27 cellular contexts compared by ENCODE assay signal in the genomic region with DNA sequence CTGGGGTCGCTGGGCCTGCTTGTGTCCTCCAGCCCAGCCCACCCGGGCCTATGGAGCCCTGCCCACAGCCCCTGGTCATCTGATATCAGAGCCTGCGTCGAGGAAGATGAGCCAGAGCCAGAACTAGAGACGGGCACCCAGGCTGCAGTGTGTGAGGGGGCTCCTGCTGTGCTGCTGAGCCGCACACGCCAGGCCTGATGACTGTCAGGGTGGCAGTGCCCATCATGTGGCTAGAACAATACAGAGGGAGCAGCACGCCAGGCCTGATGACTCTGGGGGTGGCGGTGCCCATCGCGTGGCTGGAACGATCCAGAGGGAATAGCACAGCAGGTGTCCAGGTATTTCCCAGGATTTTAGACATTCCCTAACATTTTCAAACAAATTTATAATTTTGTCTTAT. TPM values are rescaled to one million over a fixed set of nuclear protein-coding genes. Genes with fewer than 3 reads are reported as not detected.
DNase-seq lines count a peak whose midpoint lies in the region; ATAC-seq, FAIRE-seq and TF ChIP-seq lines count a peak whose summit lies in the region.
"Had no signal": no experiment of that assay in that cellular context is flagged by ENCODE, and none has a peak within 500 bp of the region (broad histone marks: within the 10 kb centered on the region; RNA-seq: fewer than 3 reads in every experiment).

No MANE protein-coding gene starts in this region.

- intact Hi-C loops in Right ventricle myocardium superior (cut with DNase I): no loop called here

- H2AFZ ChIP-seq in osteoblast (ENCODE audit: low read length): no peak overlapping the region
- H2AFZ ChIP-seq: GM23338 had no signal

- H3K9me3 ChIP-seq in right atrium auricular region (no peaks in the 10 kb centered on the region), osteoblast (ENCODE audit: low read depth, low read length) (no peaks in the 10 kb centered on the region)
- H3K9me3 ChIP-seq: A549; BE2C; BLaER1 treated with 17β-estradiol and CSF1 and Interleukin-3, amounts not matched to agents 10 nM and 100 nM; HAP-1 had no signal

- H3K27me3 Mint-ChIP-seq in endothelial cell (ENCODE audit: unreplicated experiment): peaks cover 6% of the 10 kb centered on the region

- H3K79me2 ChIP-seq in osteoblast (ENCODE audit: insufficient read depth, low read length): no peaks in the 10 kb centered on the region

- H3K4me1 ChIP-seq in right atrium auricular region (no peaks in the 10 kb centered on the region), osteoblast (ENCODE audit: insufficient read depth, low read length) (no peaks in the 10 kb centered on the region)
- H3K4me1 ChIP-seq: A549, BE2C, HAP-1 had no signal

- H3K4me3 ChIP-seq in right atrium auricular region (no peak overlapping the region), osteoblast (ENCODE audit: insufficient read depth, low read length) (no peak overlapping the region)
- H3K4me3 ChIP-seq: A549; BLaER1 treated with 17β-estradiol and CSF1 and Interleukin-3, amounts not matched to agents 10 nM and 100 nM; GM12878; GM23338; HAP-1 had no signal

- TF ChIP-seq CTCF in right atrium auricular region (IDR thresholded peaks at IDR 0.05): no peak
- no peak for TF ChIP-seq CTCF in endothelial cell (IDR thresholded peaks at IDR 0.05; ENCODE audit: unreplicated experiment)
- TF ChIP-seq CTCF in osteoblast (IDR thresholded peaks at IDR 0.05; ENCODE audit: extremely low read depth, low read depth, low read length): no peak

- H3K27ac Mint-ChIP-seq in endothelial cell (ENCODE audit: unreplicated experiment): no peak overlapping the region
- H3K27ac Mint-ChIP-seq: CD14-positive monocyte; CD4-positive, alpha-beta T cell; CD8-positive, alpha-beta memory T cell; GM23338; HFFc6 had no signal

- H3K36me3 Mint-ChIP-seq in endothelial cell (ENCODE audit: low read depth, unreplicated experiment): peaks cover 4% of the 10 kb centered on the region
- H3K36me3 Mint-ChIP-seq: CD14-positive monocyte; CD8-positive, alpha-beta memory T cell had no signal

- H3K4me3 Mint-ChIP-seq in endothelial cell (ENCODE audit: unreplicated experiment): peak overlapping the region; percentile 12
- H3K4me3 Mint-ChIP-seq: CD4-positive, alpha-beta T cell; CD8-positive, alpha-beta memory T cell; GM23338; HFFc6 had no signal

- H3K9me3 Mint-ChIP-seq in endothelial cell (ENCODE audit: unreplicated experiment): no peaks in the 10 kb centered on the region
- H3K9me3 Mint-ChIP-seq: CD14-positive monocyte; CD4-positive, alpha-beta T cell; CD8-positive, alpha-beta memory T cell; GM23338; HFFc6 had no signal

- H3K27ac ChIP-seq in right atrium auricular region (no peak overlapping the region), osteoblast (ENCODE audit: low read depth, low read length) (no peak overlapping the region)
- H3K27ac ChIP-seq: A549; BLaER1 treated with 17β-estradiol and CSF1 and Interleukin-3, amounts not matched to agents 10 nM and 100 nM had no signal

- H3K27me3 ChIP-seq in right atrium auricular region: no peaks in the 10 kb centered on the region
- H3K27me3 ChIP-seq in osteoblast (ENCODE audit: insufficient read depth, low read length): peaks cover 35% of the 10 kb centered on the region
- H3K27me3 ChIP-seq: BE2C had no signal

- DNase-seq in Right ventricle myocardium superior: peak; percentile 31
- no peak for DNase-seq in right atrium auricular region (ENCODE audit: low spot score)
- DNase-seq in HTR-8/SVneo (ENCODE audit: insufficient read length, low spot score): no peak
- DNase-seq in endothelial cell (ENCODE audit: low spot score): no peak
- DNase-seq in osteoblast (ENCODE audit: insufficient read length, low spot score, missing footprints): peak; percentile 17
- no peak for DNase-seq in stimulated activated CD4-positive, alpha-beta T cell treated with anti-CD3 and anti-CD28 coated beads, Interleukin-15, amount 100 ng/mL, for 24 hours
- no peak for DNase-seq in islet precursor cell
- DNase-seq: 8988T; ACHN; AML-193; BE2C; CD4-positive, alpha-beta T cell; DMS 273 treated with DMSO at 0.1 percent for 48 hours; DMS79; EL; GDM1; HFFc6 had no signal

- H4K20me1 ChIP-seq in osteoblast (ENCODE audit: insufficient read depth, low read length): no peaks in the 10 kb centered on the region
- H4K20me1 ChIP-seq: BLaER1 treated with 17β-estradiol and CSF1 and Interleukin-3, amounts not matched to agents 10 nM and 100 nM had no signal

- peaks cover 15% of the 10 kb centered on the region for H3K4me1 Mint-ChIP-seq in endothelial cell (ENCODE audit: unreplicated experiment)
- H3K4me1 Mint-ChIP-seq: CD14-positive monocyte; CD8-positive, alpha-beta memory T cell had no signal

- no peak for ATAC-seq in Right ventricle myocardium superior (ENCODE audit: poor library complexity)
- ATAC-seq: A549, GM12878, GM23338 had no signal

- FAIRE-seq in HTR-8/SVneo (lab: Jason Lieb, UNC): peak; percentile 42
- FAIRE-seq: A549, D721Med, GM12878, GM19239, H54 had no signal

- H3K4me2 ChIP-seq in osteoblast (ENCODE audit: insufficient read depth, low read length): no peak overlapping the region
- H3K4me2 ChIP-seq: A549; BLaER1 treated with 17β-estradiol and CSF1 and Interleukin-3, amounts not matched to agents 10 nM and 100 nM; GM23338 had no signal

- no peaks in the 10 kb centered on the region for H3K36me3 ChIP-seq in right atrium auricular region
- H3K36me3 ChIP-seq in osteoblast (ENCODE audit: insufficient read depth, low read length): no peaks in the 10 kb centered on the region
- H3K36me3 ChIP-seq: BE2C, HAP-1 had no signal

RNA-seq across cellular contexts. Expression of a gene that starts 9.2 kb away (rescaled TPM):
- total RNA-seq in Right ventricle myocardium superior (103 TPM), right atrium auricular region (10 to 100 TPM in 1 of 2 donors, 1 to 10 TPM in 1; 7.7 to 51.0 TPM), endothelial cell (ENCODE audit: unreplicated experiment) (not detected), osteoblast (under 0.01 TPM in 1 of 2 replicates, not detected in the other)
- total RNA-seq: CD8-positive, alpha-beta memory T cell; GM23338; HFFc6 had no signal

RNA-seq across cellular contexts. Expression of a gene that starts 35.8 kb away (rescaled TPM):
- total RNA-seq in Right ventricle myocardium superior (8.1 TPM), right atrium auricular region (1 to 10 TPM; 5.6 to 7.1 TPM), endothelial cell (ENCODE audit: unreplicated experiment) (8.1 TPM), osteoblast (4.3 and 6.2 TPM in 2 replicates)

RNA-seq across cellular contexts. Expression of a gene that starts 36.0 kb away (rescaled TPM):
- total RNA-seq in Right ventricle myocardium superior: 837 TPM
- total RNA-seq in right atrium auricular region: 100 to 1,000 TPM; 242 to 366 TPM
- 73.5 TPM for total RNA-seq in endothelial cell (ENCODE audit: unreplicated experiment)
- total RNA-seq in osteoblast: 83.6 and 84.6 TPM in 2 replicates

Comparison
In these comparisons a context has a peak if more than half of its experiments do, and no peak if none do; other contexts are left out.
1. DNase-seq: peak in Right ventricle myocardium superior (single experiment) and osteoblast (single experiment); none in right atrium auricular region (single experiment), HTR-8/SVneo (single experiment), endothelial cell (single experiment), stimulated activated CD4-positive, alpha-beta T cell treated with anti-CD3 and anti-CD28 coated beads, Interleukin-15, amount 100 ng/mL, for 24 hours (single experiment) and islet precursor cell (single experiment).